19 cellular contexts compared by ENCODE assay signal in the genomic region with DNA sequence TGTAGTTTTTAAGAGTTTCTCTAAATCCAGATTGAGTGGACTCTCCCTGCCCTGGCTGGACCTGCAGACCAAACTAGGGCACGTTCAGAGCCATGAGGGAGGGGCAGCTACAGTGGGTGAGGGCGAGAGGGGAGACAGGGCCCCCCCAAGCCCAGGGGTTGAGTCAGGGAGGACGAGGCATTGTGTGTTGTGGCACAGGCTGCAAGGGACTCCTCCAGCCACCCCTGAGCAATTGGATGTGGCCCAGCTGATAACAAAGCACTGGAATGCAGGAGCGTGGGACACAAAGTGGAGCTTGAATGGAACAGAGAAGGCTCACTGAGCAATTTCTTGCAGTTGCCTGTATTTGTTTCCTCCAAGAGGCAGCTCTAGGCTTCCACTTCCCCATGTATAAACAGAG. TPM values are rescaled to one million over a fixed set of nuclear protein-coding genes. Genes with fewer than 3 reads are reported as not detected.
DNase-seq lines count a peak whose midpoint lies in the region; ATAC-seq, FAIRE-seq and TF ChIP-seq lines count a peak whose summit lies in the region.
"Had no signal": no experiment of that assay in that cellular context is flagged by ENCODE, and none has a peak within 500 bp of the region (broad histone marks: within the 10 kb centered on the region; RNA-seq: fewer than 3 reads in every experiment).

No MANE protein-coding gene starts in this region.

- H3K4me1 ChIP-seq in small intestine (ENCODE audit: control insufficient read depth in 2 of 2, insufficient read depth in 1 of 2, low read depth in 1 of 2, low read length in 1 of 2), result peaks cover 1 to 10% of the 10 kb centered on the region in 2 donors
- H3K4me1 ChIP-seq: SJCRH30 had no signal

- ATAC-seq in HG03457 (IDR thresholded peaks at IDR 0.05; ENCODE audit: unreplicated experiment), result no peak
- ATAC-seq: activated CD4-positive, alpha-beta T cell treated with anti-CD3 and anti-CD28 coated beads for 36 hours; naive thymus-derived CD8-positive, alpha-beta T cell had no signal

- H3K36me3 ChIP-seq in small intestine (ENCODE audit: control insufficient read depth in 2 of 2, insufficient read depth in 2 of 2, low read length in 2 of 2), result peaks cover 6 to 10% of the 10 kb centered on the region in 2 donors

- H3K27me3 ChIP-seq in small intestine (ENCODE audit: control insufficient read depth in 2 of 2, insufficient read depth in 2 of 2, low read length in 2 of 2), result no peaks in the 10 kb centered on the region
- H3K27me3 ChIP-seq: SJCRH30 had no signal

- no peak overlapping the region for H3K4me3 Mint-ChIP-seq in HFFc6
- H3K4me3 Mint-ChIP-seq: activated CD4-positive, alpha-beta T cell treated with anti-CD3 and anti-CD28 coated beads for 36 hours; CD8-positive, alpha-beta memory T cell; dendritic cell treated with granulocyte-macrophage colony-stimulating factor and Interleukin-4, amounts not matched to agents 40 ng/mL and 50 ng/mL, for 4 days; naive thymus-derived CD8-positive, alpha-beta T cell; stimulated activated naive CD8-positive, alpha-beta T cell treated with anti-CD3 and anti-CD28 coated beads, Interleukin-15, Interleukin-2, amounts not matched to agents 100 ng/mL and 50 ng/mL, for 24 hours had no signal

- no peak for FAIRE-seq in small intestine (lab: Jason Lieb, UNC)

- no peak for DNase-seq in HFFc6
- DNase-seq in choroid plexus epithelial cell (ENCODE audit: low read depth), result peak; percentile 40
- DNase-seq in hepatic stellate cell (ENCODE audit: low spot score), result peak; percentile 68
- peak; percentile 36 for DNase-seq in small intestine
- DNase-seq in NCI-H146 treated with DMSO at 0.1 percent for 48 hours (lab: John Stamatoyannopoulos, UW; ENCODE audit: unreplicated experiment), result no peak
- DNase-seq in stimulated activated naive CD4-positive, alpha-beta T cell (lab: John Stamatoyannopoulos, UW), result no peak
- DNase-seq in AML-193 (lab: John Stamatoyannopoulos, UW), result no peak
- DNase-seq: activated CD4-positive, alpha-beta T cell treated with anti-CD3 and anti-CD28 coated beads for 36 hours; activated effector memory CD4-positive, alpha-beta T cell treated with anti-CD3 and anti-CD28 coated beads, Interleukin-2, amount 50 U/mL, for 16 hours; CD8-positive, alpha-beta memory T cell; erythroblast; mammary epithelial cell; naive thymus-derived CD8-positive, alpha-beta T cell; NCI-H526 treated with DMSO at 0.1 percent for 48 hours; OCI-M1; SJCRH30 had no signal

- H3K27me3 Mint-ChIP-seq in HFFc6 (ENCODE audit: insufficient read depth), result peaks cover 3% of the 10 kb centered on the region
- H3K27me3 Mint-ChIP-seq: activated CD4-positive, alpha-beta T cell treated with anti-CD3 and anti-CD28 coated beads for 36 hours; CD8-positive, alpha-beta memory T cell; dendritic cell treated with granulocyte-macrophage colony-stimulating factor and Interleukin-4, amounts not matched to agents 40 ng/mL and 50 ng/mL, for 4 days; naive thymus-derived CD8-positive, alpha-beta T cell; stimulated activated naive CD8-positive, alpha-beta T cell treated with anti-CD3 and anti-CD28 coated beads, Interleukin-15, Interleukin-2, amounts not matched to agents 100 ng/mL and 50 ng/mL, for 24 hours had no signal

- no peaks in the 10 kb centered on the region for H3K9me3 ChIP-seq in small intestine (ENCODE audit: control insufficient read depth, low read depth)
- H3K9me3 ChIP-seq: SJCRH30 had no signal

- H3K4me3 ChIP-seq in choroid plexus epithelial cell (ENCODE audit: low read depth, low read length) (no peak overlapping the region), small intestine (ENCODE audit: low read depth in 1 of 2, low read length in 2 of 2) (no peak overlapping the region)
- H3K4me3 ChIP-seq: SJCRH30 had no signal

- TF ChIP-seq CTCF in HFFc6 (IDR thresholded peaks at IDR 0.05) (no peak), choroid plexus epithelial cell (conservative IDR thresholded peaks at IDR 0.05; ENCODE audit: low read depth, low read length) (no peak)

- peak overlapping the region in 1 of 2 donors; percentile 33 for H3K27ac ChIP-seq in small intestine (ENCODE audit: low read depth in 1 of 2, low read length in 1 of 2)
- H3K27ac ChIP-seq: SJCRH30 had no signal

- WGBS in small intestine, 3 donors, result 33 to 62% (median 41%) methylated on average over 4 of the region's 4 CpGs

- H3K36me3 Mint-ChIP-seq in HFFc6 (ENCODE audit: low read depth), result peaks cover 28% of the 10 kb centered on the region

- H3K27ac Mint-ChIP-seq in HFFc6, result peak overlapping the region; percentile 56
- H3K27ac Mint-ChIP-seq: activated CD4-positive, alpha-beta T cell treated with anti-CD3 and anti-CD28 coated beads for 36 hours; dendritic cell treated with granulocyte-macrophage colony-stimulating factor and Interleukin-4, amounts not matched to agents 40 ng/mL and 50 ng/mL, for 4 days; stimulated activated naive CD8-positive, alpha-beta T cell treated with anti-CD3 and anti-CD28 coated beads, Interleukin-15, Interleukin-2, amounts not matched to agents 100 ng/mL and 50 ng/mL, for 24 hours had no signal

- H3K4me1 Mint-ChIP-seq in HFFc6 (ENCODE audit: low read depth), result peaks cover 72% of the 10 kb centered on the region

- H3K9me3 Mint-ChIP-seq in HFFc6, result no peaks in the 10 kb centered on the region
- H3K9me3 Mint-ChIP-seq: CD8-positive, alpha-beta memory T cell; dendritic cell treated with granulocyte-macrophage colony-stimulating factor and Interleukin-4, amounts not matched to agents 40 ng/mL and 50 ng/mL, for 4 days; naive thymus-derived CD8-positive, alpha-beta T cell; stimulated activated naive CD8-positive, alpha-beta T cell treated with anti-CD3 and anti-CD28 coated beads, Interleukin-15, Interleukin-2, amounts not matched to agents 100 ng/mL and 50 ng/mL, for 24 hours had no signal

RNA-seq across cellular contexts. Expression of a gene that starts 43.5 kb away (rescaled TPM):
- total RNA-seq in HFFc6 (2021; fragmentation: NEBNext Ultra II Directional; extraction: Animal tissue kit (Norgen Biotek cat#: 25700)), result 1,000 to 10,000 TPM; 1,181 to 1,631 (median 1,227) TPM
- polyA plus RNA-seq in small intestine, result 10 to 100 TPM in 2 of 3 donors, 1 to 10 TPM in 1; 7.4 to 91.2 (median 34.6) TPM
- total RNA-seq: CD8-positive, alpha-beta memory T cell; naive thymus-derived CD8-positive, alpha-beta T cell had no signal
- polyA plus RNA-seq: CD8-positive, alpha-beta memory T cell had no signal

Comparison
In these comparisons a context has a peak if more than half of its experiments do, and no peak if none do; other contexts are left out.
1. DNase-seq: peak in choroid plexus epithelial cell (single experiment), hepatic stellate cell (single experiment) and small intestine (single experiment); none in HFFc6 (single experiment), NCI-H146 treated with DMSO at 0.1 percent for 48 hours (single experiment), stimulated activated naive CD4-positive, alpha-beta T cell (0 of 6) and AML-193 (0 of 2).